In genomic region chr6:66068907-66069306, GRCh38 we compare ENCODE assay signal across 9 cellular contexts.
"Had no signal": no experiment of that assay in that cellular context is flagged by ENCODE, and none has a peak within 500 bp of the region (broad histone marks: within the 10 kb centered on the region; RNA-seq: fewer than 3 reads in every experiment).

No MANE protein-coding gene starts in this region.

- H3K27ac ChIP-seq: HL-60, KMS-11 had no signal

- ATAC-seq: GM23338 had no signal

- H3K4me2 ChIP-seq: GM23338, KMS-11 had no signal

- H2AFZ ChIP-seq: GM23338 had no signal

- H3K27ac Mint-ChIP-seq: GM23338, H9 had no signal

- H3K9ac ChIP-seq: KMS-11 had no signal

- H3K4me3 Mint-ChIP-seq: GM23338, H9 had no signal

- DNase-seq: H9, HCEC 1CT, IMR-90, KBM-7 had no signal

- FAIRE-seq: H1, H54 had no signal

- H3K4me1 Mint-ChIP-seq: GM23338, H9 had no signal

- H3K4me3 ChIP-seq: GM23338 had no signal
